Comparison of ENCODE assay signal across 1 cellular context in the genomic region with DNA sequence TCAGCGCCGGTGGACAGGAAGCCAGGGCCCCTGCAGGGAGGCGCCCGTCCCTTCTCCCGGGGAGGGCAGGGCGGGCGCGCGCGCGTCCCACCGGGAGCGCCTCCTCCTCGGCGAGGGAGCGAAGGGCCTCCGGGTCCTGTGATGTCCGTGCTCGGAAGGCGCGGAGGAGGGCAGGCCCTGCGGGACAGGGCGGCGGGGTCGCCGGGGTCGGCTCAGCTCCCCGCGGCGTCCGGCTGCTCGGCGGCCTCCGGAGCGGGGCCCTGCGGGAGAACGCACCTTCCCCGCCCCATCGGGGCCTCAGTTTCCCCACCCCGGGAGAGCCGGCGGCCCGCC.
TF ChIP-seq lines count a peak whose summit lies in the region.

No MANE protein-coding gene starts in this region.

TF ChIP-seq in HepG2, 621 proteins besides CTCF, POLR2A, EP300 and RAD21 (continued from another document and continues in another):
- TF ChIP-seq, protein P1, sequence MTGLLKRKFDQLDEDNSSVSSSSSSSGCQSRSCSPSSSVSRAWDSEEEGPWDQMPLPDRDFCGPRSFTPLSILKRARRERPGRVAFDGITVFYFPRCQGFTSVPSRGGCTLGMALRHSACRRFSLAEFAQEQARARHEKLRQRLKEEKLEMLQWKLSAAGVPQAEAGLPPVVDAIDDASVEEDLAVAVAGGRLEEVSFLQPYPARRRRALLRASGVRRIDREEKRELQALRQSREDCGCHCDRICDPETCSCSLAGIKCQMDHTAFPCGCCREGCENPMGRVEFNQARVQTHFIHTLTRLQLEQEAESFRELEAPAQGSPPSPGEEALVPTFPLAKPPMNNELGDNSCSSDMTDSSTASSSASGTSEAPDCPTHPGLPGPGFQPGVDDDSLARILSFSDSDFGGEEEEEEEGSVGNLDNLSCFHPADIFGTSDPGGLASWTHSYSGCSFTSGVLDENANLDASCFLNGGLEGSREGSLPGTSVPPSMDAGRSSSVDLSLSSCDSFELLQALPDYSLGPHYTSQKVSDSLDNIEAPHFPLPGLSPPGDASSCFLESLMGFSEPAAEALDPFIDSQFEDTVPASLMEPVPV (CRISPR knock-in tag; IDR thresholded peaks at IDR 0.05) = no peak
- 0 out of 2 replicates have a peak, but pooled peaks have one; percentile 2 for TF ChIP-seq ZNF160 (CRISPR knock-in tag; IDR thresholded peaks at IDR 0.05)
- 0 out of 2 replicates have a peak, but pooled peaks have one; percentile 11 for TF ChIP-seq GFI1 (CRISPR knock-in tag; IDR thresholded peaks at IDR 0.05; ENCODE audit: borderline replicate concordance)
- TF ChIP-seq NBN (conservative IDR thresholded peaks at IDR 0.05) = no peak
- no peak for TF ChIP-seq HOXA3 (CRISPR knock-in tag; IDR thresholded peaks at IDR 0.05)
- 0 out of 2 replicates have a peak, but pooled peaks have one; percentile 36 for TF ChIP-seq GLI4 (CRISPR knock-in tag; IDR thresholded peaks at IDR 0.05; ENCODE audit: borderline replicate concordance)
- TF ChIP-seq, protein P2, sequence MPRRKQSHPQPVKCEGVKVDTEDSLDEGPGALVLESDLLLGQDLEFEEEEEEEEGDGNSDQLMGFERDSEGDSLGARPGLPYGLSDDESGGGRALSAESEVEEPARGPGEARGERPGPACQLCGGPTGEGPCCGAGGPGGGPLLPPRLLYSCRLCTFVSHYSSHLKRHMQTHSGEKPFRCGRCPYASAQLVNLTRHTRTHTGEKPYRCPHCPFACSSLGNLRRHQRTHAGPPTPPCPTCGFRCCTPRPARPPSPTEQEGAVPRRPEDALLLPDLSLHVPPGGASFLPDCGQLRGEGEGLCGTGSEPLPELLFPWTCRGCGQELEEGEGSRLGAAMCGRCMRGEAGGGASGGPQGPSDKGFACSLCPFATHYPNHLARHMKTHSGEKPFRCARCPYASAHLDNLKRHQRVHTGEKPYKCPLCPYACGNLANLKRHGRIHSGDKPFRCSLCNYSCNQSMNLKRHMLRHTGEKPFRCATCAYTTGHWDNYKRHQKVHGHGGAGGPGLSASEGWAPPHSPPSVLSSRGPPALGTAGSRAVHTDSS (CRISPR knock-in tag; conservative IDR thresholded peaks at IDR 0.05) = no peak
- TF ChIP-seq ZNF296 (CRISPR knock-in tag; conservative IDR thresholded peaks at IDR 0.05) = no peak
- no peak for TF ChIP-seq REPIN1 (CRISPR knock-in tag; IDR thresholded peaks at IDR 0.05; ENCODE audit: borderline replicate concordance, low read depth)
- 0 out of 2 replicates have a peak, but pooled peaks have one; percentile 17 for TF ChIP-seq ZNF746 (CRISPR knock-in tag; IDR thresholded peaks at IDR 0.05)
- TF ChIP-seq, protein P3, sequence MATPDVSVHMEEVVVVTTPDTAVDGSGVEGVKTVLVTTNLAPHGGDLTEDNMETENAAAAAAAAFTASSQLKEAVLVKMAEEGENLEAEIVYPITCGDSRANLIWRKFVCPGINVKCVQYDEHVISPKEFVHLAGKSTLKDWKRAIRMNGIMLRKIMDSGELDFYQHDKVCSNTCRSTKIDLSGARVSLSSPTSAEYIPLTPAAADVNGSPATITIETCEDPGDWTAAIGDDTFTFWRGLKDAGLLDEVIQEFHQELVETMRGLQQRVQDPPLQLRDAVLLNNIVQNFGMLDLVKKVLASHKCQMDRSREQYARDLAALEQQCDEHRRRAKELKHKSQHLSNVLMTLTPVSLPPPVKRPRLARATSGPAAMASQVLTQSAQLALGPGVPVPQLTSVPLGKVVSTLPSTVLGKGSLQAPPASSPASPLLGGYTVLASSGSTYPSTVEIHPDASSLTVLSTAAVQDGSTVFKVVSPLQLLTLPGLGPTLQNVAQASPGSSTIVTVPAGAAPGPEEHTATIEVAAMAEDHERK (CRISPR knock-in tag; IDR thresholded peaks at IDR 0.05; ENCODE audit: low read depth) = no peak
- TF ChIP-seq, protein P4, sequence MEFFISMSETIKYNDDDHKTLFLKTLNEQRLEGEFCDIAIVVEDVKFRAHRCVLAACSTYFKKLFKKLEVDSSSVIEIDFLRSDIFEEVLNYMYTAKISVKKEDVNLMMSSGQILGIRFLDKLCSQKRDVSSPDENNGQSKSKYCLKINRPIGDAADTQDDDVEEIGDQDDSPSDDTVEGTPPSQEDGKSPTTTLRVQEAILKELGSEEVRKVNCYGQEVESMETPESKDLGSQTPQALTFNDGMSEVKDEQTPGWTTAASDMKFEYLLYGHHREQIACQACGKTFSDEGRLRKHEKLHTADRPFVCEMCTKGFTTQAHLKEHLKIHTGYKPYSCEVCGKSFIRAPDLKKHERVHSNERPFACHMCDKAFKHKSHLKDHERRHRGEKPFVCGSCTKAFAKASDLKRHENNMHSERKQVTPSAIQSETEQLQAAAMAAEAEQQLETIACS (CRISPR knock-in tag; IDR thresholded peaks at IDR 0.05) = peak; percentile 60
- TF ChIP-seq PITX1 (CRISPR knock-in tag; IDR thresholded peaks at IDR 0.05) = 0 out of 2 replicates have a peak, but pooled peaks have one; percentile 2
- no peak for TF ChIP-seq ZBTB3 (CRISPR knock-in tag; IDR thresholded peaks at IDR 0.05; ENCODE audit: borderline replicate concordance, low read depth)
- TF ChIP-seq, protein P5, sequence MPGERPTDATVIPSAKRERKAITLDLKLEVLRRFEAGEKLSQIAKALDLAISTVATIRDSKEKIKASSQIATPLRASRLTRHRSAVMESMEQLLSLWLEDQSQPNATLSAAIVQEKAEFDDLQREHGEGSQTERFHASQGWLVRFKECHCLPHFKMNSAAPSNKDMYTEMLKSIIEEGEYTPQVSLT (CRISPR knock-in tag; IDR thresholded peaks at IDR 0.05; ENCODE audit: borderline replicate concordance, low read depth) = no peak
- TF ChIP-seq, protein P6, sequence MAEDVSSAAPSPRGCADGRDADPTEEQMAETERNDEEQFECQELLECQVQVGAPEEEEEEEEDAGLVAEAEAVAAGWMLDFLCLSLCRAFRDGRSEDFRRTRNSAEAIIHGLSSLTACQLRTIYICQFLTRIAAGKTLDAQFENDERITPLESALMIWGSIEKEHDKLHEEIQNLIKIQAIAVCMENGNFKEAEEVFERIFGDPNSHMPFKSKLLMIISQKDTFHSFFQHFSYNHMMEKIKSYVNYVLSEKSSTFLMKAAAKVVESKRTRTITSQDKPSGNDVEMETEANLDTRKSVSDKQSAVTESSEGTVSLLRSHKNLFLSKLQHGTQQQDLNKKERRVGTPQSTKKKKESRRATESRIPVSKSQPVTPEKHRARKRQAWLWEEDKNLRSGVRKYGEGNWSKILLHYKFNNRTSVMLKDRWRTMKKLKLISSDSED (CRISPR knock-in tag; IDR thresholded peaks at IDR 0.05) = no peak
- TF ChIP-seq, protein P7, sequence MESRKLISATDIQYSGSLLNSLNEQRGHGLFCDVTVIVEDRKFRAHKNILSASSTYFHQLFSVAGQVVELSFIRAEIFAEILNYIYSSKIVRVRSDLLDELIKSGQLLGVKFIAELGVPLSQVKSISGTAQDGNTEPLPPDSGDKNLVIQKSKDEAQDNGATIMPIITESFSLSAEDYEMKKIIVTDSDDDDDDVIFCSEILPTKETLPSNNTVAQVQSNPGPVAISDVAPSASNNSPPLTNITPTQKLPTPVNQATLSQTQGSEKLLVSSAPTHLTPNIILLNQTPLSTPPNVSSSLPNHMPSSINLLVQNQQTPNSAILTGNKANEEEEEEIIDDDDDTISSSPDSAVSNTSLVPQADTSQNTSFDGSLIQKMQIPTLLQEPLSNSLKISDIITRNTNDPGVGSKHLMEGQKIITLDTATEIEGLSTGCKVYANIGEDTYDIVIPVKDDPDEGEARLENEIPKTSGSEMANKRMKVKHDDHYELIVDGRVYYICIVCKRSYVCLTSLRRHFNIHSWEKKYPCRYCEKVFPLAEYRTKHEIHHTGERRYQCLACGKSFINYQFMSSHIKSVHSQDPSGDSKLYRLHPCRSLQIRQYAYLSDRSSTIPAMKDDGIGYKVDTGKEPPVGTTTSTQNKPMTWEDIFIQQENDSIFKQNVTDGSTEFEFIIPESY (CRISPR knock-in tag; IDR thresholded peaks at IDR 0.05) = no peak
- TF ChIP-seq, protein P8, sequence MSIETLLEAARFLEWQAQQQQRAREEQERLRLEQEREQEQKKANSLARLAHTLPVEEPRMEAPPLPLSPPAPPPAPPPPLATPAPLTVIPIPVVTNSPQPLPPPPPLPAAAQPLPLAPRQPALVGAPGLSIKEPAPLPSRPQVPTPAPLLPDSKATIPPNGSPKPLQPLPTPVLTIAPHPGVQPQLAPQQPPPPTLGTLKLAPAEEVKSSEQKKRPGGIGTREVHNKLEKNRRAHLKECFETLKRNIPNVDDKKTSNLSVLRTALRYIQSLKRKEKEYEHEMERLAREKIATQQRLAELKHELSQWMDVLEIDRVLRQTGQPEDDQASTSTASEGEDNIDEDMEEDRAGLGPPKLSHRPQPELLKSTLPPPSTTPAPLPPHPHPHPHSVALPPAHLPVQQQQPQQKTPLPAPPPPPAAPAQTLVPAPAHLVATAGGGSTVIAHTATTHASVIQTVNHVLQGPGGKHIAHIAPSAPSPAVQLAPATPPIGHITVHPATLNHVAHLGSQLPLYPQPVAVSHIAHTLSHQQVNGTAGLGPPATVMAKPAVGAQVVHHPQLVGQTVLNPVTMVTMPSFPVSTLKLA (IDR thresholded peaks at IDR 0.05) = no peak
- peak; percentile 78; the same call in 1 of the 2 replicates for TF ChIP-seq ZNF446 (CRISPR knock-in tag; IDR thresholded peaks at IDR 0.05)
- no peak for TF ChIP-seq DPF2 (CRISPR knock-in tag; IDR thresholded peaks at IDR 0.05; ENCODE audit: borderline replicate concordance, low read depth)
- TF ChIP-seq HDAC2 (CRISPR knock-in tag; IDR thresholded peaks at IDR 0.05) = no peak
- TF ChIP-seq, protein P9, sequence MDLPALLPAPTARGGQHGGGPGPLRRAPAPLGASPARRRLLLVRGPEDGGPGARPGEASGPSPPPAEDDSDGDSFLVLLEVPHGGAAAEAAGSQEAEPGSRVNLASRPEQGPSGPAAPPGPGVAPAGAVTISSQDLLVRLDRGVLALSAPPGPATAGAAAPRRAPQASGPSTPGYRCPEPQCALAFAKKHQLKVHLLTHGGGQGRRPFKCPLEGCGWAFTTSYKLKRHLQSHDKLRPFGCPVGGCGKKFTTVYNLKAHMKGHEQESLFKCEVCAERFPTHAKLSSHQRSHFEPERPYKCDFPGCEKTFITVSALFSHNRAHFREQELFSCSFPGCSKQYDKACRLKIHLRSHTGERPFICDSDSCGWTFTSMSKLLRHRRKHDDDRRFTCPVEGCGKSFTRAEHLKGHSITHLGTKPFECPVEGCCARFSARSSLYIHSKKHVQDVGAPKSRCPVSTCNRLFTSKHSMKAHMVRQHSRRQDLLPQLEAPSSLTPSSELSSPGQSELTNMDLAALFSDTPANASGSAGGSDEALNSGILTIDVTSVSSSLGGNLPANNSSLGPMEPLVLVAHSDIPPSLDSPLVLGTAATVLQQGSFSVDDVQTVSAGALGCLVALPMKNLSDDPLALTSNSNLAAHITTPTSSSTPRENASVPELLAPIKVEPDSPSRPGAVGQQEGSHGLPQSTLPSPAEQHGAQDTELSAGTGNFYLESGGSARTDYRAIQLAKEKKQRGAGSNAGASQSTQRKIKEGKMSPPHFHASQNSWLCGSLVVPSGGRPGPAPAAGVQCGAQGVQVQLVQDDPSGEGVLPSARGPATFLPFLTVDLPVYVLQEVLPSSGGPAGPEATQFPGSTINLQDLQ (CRISPR knock-in tag; IDR thresholded peaks at IDR 0.05) = no peak
- no peak for TF ChIP-seq ZFP37 (CRISPR knock-in tag; IDR thresholded peaks at IDR 0.05; ENCODE audit: borderline replicate concordance)
- TF ChIP-seq, protein P10, sequence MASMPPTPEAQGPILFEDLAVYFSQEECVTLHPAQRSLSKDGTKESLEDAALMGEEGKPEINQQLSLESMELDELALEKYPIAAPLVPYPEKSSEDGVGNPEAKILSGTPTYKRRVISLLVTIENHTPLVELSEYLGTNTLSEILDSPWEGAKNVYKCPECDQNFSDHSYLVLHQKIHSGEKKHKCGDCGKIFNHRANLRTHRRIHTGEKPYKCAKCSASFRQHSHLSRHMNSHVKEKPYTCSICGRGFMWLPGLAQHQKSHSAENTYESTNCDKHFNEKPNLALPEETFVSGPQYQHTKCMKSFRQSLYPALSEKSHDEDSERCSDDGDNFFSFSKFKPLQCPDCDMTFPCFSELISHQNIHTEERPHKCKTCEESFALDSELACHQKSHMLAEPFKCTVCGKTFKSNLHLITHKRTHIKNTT (CRISPR knock-in tag; IDR thresholded peaks at IDR 0.05) = no peak
- TF ChIP-seq ZMYM4 (CRISPR knock-in tag; IDR thresholded peaks at IDR 0.05) = no peak
- no peak for TF ChIP-seq ZEB1 (IDR thresholded peaks at IDR 0.05; ENCODE audit: insufficient replicate concordance, low read depth)
- no peak for TF ChIP-seq HNF4G (IDR thresholded peaks at IDR 0.05; ENCODE audit: borderline replicate concordance, low read depth, low read length)
- no peak for TF ChIP-seq HNF4G (CRISPR knock-in tag; IDR thresholded peaks at IDR 0.05; ENCODE audit: borderline replicate concordance, low read depth)
- TF ChIP-seq SP140L (CRISPR knock-in tag; IDR thresholded peaks at IDR 0.05; ENCODE audit: borderline replicate concordance) = no peak
- no peak for TF ChIP-seq ZNF350 (CRISPR knock-in tag; IDR thresholded peaks at IDR 0.05; ENCODE audit: borderline replicate concordance, low read depth)
- TF ChIP-seq SP2 (CRISPR knock-in tag; IDR thresholded peaks at IDR 0.05) = peak; percentile 46; the same call in 1 of the 2 replicates
- no peak for TF ChIP-seq SRF (IDR thresholded peaks at IDR 0.05; ENCODE audit: low read depth, low read length)
- no peak for TF ChIP-seq POLR2AphosphoS5 (IDR thresholded peaks at IDR 0.05; ENCODE audit: low read depth, low read length)
- no peak for TF ChIP-seq ATAD3A (CRISPR knock-in tag; IDR thresholded peaks at IDR 0.05)
- 0 out of 2 replicates have a peak, but pooled peaks have one; percentile 58 for TF ChIP-seq ZNF235 (CRISPR knock-in tag; IDR thresholded peaks at IDR 0.05; ENCODE audit: borderline replicate concordance)
- TF ChIP-seq ERF (CRISPR knock-in tag; IDR thresholded peaks at IDR 0.05) = no peak
- TF ChIP-seq RFXAP (CRISPR knock-in tag; IDR thresholded peaks at IDR 0.05; ENCODE audit: borderline replicate concordance) = no peak
- no peak for TF ChIP-seq CREM (IDR thresholded peaks at IDR 0.05)
- TF ChIP-seq CREM (CRISPR knock-in tag; IDR thresholded peaks at IDR 0.05) = no peak
- TF ChIP-seq, protein P11, sequence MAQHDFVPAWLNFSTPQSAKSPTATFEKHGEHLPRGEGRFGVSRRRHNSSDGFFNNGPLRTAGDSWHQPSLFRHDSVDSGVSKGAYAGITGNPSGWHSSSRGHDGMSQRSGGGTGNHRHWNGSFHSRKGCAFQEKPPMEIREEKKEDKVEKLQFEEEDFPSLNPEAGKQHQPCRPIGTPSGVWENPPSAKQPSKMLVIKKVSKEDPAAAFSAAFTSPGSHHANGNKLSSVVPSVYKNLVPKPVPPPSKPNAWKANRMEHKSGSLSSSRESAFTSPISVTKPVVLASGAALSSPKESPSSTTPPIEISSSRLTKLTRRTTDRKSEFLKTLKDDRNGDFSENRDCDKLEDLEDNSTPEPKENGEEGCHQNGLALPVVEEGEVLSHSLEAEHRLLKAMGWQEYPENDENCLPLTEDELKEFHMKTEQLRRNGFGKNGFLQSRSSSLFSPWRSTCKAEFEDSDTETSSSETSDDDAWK (CRISPR knock-in tag; IDR thresholded peaks at IDR 0.05) = no peak
- TF ChIP-seq TAF15 (IDR thresholded peaks at IDR 0.05; ENCODE audit: low read depth, low read length, poor library complexity, severe bottlenecking) = no peak
- TF ChIP-seq ZNF558 (CRISPR knock-in tag; IDR thresholded peaks at IDR 0.05; ENCODE audit: borderline replicate concordance) = no peak
- no peak for TF ChIP-seq ZNF335 (CRISPR knock-in tag; IDR thresholded peaks at IDR 0.05)
- no peak for TF ChIP-seq ZSCAN22 (CRISPR knock-in tag; IDR thresholded peaks at IDR 0.05)
- peak; percentile 50; the same call in 1 of the 2 replicates for TF ChIP-seq ZFX (CRISPR knock-in tag; IDR thresholded peaks at IDR 0.05; ENCODE audit: low read depth)
- no peak for TF ChIP-seq CEBPG (CRISPR knock-in tag; IDR thresholded peaks at IDR 0.05)
- no peak for TF ChIP-seq ATF1 (CRISPR knock-in tag; IDR thresholded peaks at IDR 0.05)
- TF ChIP-seq ZNF124 (CRISPR knock-in tag; IDR thresholded peaks at IDR 0.05) = no peak
- TF ChIP-seq ZNF672 (CRISPR knock-in tag; IDR thresholded peaks at IDR 0.05) = no peak
